In the genomic region with DNA sequence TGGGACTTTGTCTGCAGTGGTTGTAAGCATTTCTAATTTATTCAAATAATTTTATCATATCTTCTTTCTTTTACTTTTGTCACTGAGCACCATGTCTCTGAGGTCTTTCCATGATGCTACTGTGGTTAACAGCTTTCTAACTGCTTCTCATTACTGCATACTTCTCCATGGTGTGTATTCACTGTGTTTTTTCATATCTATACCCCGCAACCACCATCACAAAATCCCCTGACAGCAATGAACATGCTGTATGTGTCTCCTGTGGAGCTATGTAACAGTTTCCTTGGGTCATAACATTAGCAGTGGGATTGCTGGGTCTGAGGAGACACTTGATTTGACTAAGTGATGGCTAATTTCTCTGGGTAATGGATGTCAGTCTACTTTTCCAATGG, we compare ENCODE assay signal across 23 cellular contexts. TPM values are rescaled to one million over a fixed set of nuclear protein-coding genes. Genes with fewer than 3 reads are reported as not detected.
DNase-seq lines count a peak whose midpoint lies in the region; ATAC-seq, FAIRE-seq and TF ChIP-seq lines count a peak whose summit lies in the region.
"Had no signal": no experiment of that assay in that cellular context is flagged by ENCODE, and none has a peak within 500 bp of the region (broad histone marks: within the 10 kb centered on the region; RNA-seq: fewer than 3 reads in every experiment).

No MANE protein-coding gene starts in this region.

- peak overlapping the region; percentile 11 to 26 for H2BK12ac ChIP-seq in mesenchymal stem cell (ENCODE audit: low read length in 2 of 2)

- no peaks in the 10 kb centered on the region for H3K36me3 ChIP-seq in CD8-positive, alpha-beta memory T cell (ENCODE audit: insufficient read depth, low read length)
- H3K36me3 ChIP-seq in mesenchymal stem cell (ENCODE audit: control insufficient read depth in 1 of 2, insufficient read depth in 2 of 2, low read depth in 1 of 2, low read length in 2 of 2) = no peaks in the 10 kb centered on the region
- H3K36me3 ChIP-seq: ovary, right atrium auricular region, stomach, tibial nerve had no signal

- POLR2A ChIA-PET in CD8-positive, alpha-beta memory T cell (lab: Charles Lee) = no interaction called here

- no peaks in the 10 kb centered on the region for H3K27me3 ChIP-seq in CD8-positive, alpha-beta memory T cell (ENCODE audit: insufficient read depth, low read length, poor library complexity, severe bottlenecking)
- peaks cover 9 to 16% of the 10 kb centered on the region in 2 experiments for H3K27me3 ChIP-seq in mesenchymal stem cell (ENCODE audit: control insufficient read depth in 1 of 2, insufficient read depth in 1 of 2, low read length in 2 of 2)
- H3K27me3 ChIP-seq: dorsolateral prefrontal cortex, ovary, right atrium auricular region, stomach, tibial nerve had no signal

- H3K27ac Mint-ChIP-seq in CD8-positive, alpha-beta memory T cell = peak overlapping the region; percentile 8 to 89 (median 49)
- H3K27ac Mint-ChIP-seq in HFFc6 = no peak overlapping the region
- H3K27ac Mint-ChIP-seq: activated naive CD4-positive, alpha-beta T cell treated with anti-CD3 and anti-CD28 coated beads, Interleukin-2, amount 10 ng/mL, durations not matched to agents 7 days and 5 days; CD4-positive, CD25-positive, alpha-beta regulatory T cell; nephron progenitor cell; T-helper 17 cell had no signal

- H3K4me1 Mint-ChIP-seq in CD8-positive, alpha-beta memory T cell = peaks cover 12 to 21% (median 18%) of the 10 kb centered on the region in 3 donors
- peaks cover 20% of the 10 kb centered on the region for H3K4me1 Mint-ChIP-seq in HFFc6 (ENCODE audit: low read depth)
- H3K4me1 Mint-ChIP-seq: activated naive CD4-positive, alpha-beta T cell treated with anti-CD3 and anti-CD28 coated beads, Interleukin-2, amount 10 ng/mL, durations not matched to agents 7 days and 5 days had no signal

- no peak overlapping the region for H2AK5ac ChIP-seq in mesenchymal stem cell (ENCODE audit: low read length, severe bottlenecking)

- no peaks in the 10 kb centered on the region for H3K4me1 ChIP-seq in CD8-positive, alpha-beta memory T cell (ENCODE audit: insufficient read depth, low read length)
- peaks cover 1% of the 10 kb centered on the region for H3K4me1 ChIP-seq in mesenchymal stem cell (ENCODE audit: control insufficient read depth, insufficient read depth, low read depth, low read length)
- H3K4me1 ChIP-seq: right atrium auricular region, tibial nerve had no signal

- H3K9me3 Mint-ChIP-seq in CD8-positive, alpha-beta memory T cell = no peaks in the 10 kb centered on the region
- H3K9me3 Mint-ChIP-seq in HFFc6 = no peaks in the 10 kb centered on the region
- H3K9me3 Mint-ChIP-seq: activated naive CD4-positive, alpha-beta T cell treated with anti-CD3 and anti-CD28 coated beads, Interleukin-2, amount 10 ng/mL, durations not matched to agents 7 days and 5 days had no signal

- no peak overlapping the region for H2BK5ac ChIP-seq in mesenchymal stem cell (ENCODE audit: low read depth, low read length, poor library complexity, severe bottlenecking)

- no peak overlapping the region for H3K27ac ChIP-seq in CD8-positive, alpha-beta memory T cell (ENCODE audit: low read depth, low read length)
- H3K27ac ChIP-seq in mesenchymal stem cell (ENCODE audit: low read length, poor library complexity, severe bottlenecking) = no peak overlapping the region
- H3K27ac ChIP-seq: dorsolateral prefrontal cortex, ovary, right atrium auricular region, SK-N-MC, stomach, tibial nerve had no signal

- ATAC-seq in HG03378 (IDR thresholded peaks at IDR 0.05; ENCODE audit: unreplicated experiment) (peak; percentile 45), HG02885 (IDR thresholded peaks at IDR 0.05; ENCODE audit: poor library complexity, unreplicated experiment) (no peak), GM18858 (IDR thresholded peaks at IDR 0.05; ENCODE audit: unreplicated experiment) (no peak)
- ATAC-seq: T-helper 17 cell had no signal

- no peak overlapping the region for H2BK15ac ChIP-seq in mesenchymal stem cell (ENCODE audit: low read depth, poor library complexity, severe bottlenecking)

- no peak overlapping the region for H3K9ac ChIP-seq in mesenchymal stem cell (ENCODE audit: low read length)

- H3K4me2 ChIP-seq in mesenchymal stem cell (ENCODE audit: low read length, poor library complexity, severe bottlenecking) = no peak overlapping the region

- H3K79me1 ChIP-seq in mesenchymal stem cell (replicated peaks; ENCODE audit: low read length, poor library complexity, severe bottlenecking) = no peaks in the 10 kb centered on the region

- H4K91ac ChIP-seq in mesenchymal stem cell (ENCODE audit: low read length) = no peak overlapping the region

- H3K4ac ChIP-seq in mesenchymal stem cell (ENCODE audit: low read depth in 1 of 2, low read length in 2 of 2) = no peak overlapping the region

- H3K14ac ChIP-seq in mesenchymal stem cell (ENCODE audit: low read length in 2 of 2) = no peak overlapping the region

- H3K23ac ChIP-seq in mesenchymal stem cell (ENCODE audit: low read length in 2 of 2) = no peak overlapping the region

- H4K8ac ChIP-seq in mesenchymal stem cell (ENCODE audit: low read length) = no peak overlapping the region

- H3K27me3 Mint-ChIP-seq in CD8-positive, alpha-beta memory T cell = no peaks in the 10 kb centered on the region
- peaks cover 54% of the 10 kb centered on the region for H3K27me3 Mint-ChIP-seq in HFFc6 (ENCODE audit: insufficient read depth)
- H3K27me3 Mint-ChIP-seq: CD4-positive, CD25-positive, alpha-beta regulatory T cell had no signal

- no peak for TF ChIP-seq CTCF in HFFc6 (IDR thresholded peaks at IDR 0.05)

- no peak overlapping the region for H3K18ac ChIP-seq in mesenchymal stem cell (ENCODE audit: low read depth in 1 of 2, low read length in 2 of 2)

- H3K36me3 Mint-ChIP-seq in CD8-positive, alpha-beta memory T cell = no peaks in the 10 kb centered on the region
- H3K36me3 Mint-ChIP-seq in HFFc6 (ENCODE audit: low read depth) = no peaks in the 10 kb centered on the region
- H3K36me3 Mint-ChIP-seq: activated naive CD4-positive, alpha-beta T cell treated with anti-CD3 and anti-CD28 coated beads, Interleukin-2, amount 10 ng/mL, durations not matched to agents 7 days and 5 days; CD4-positive, CD25-positive, alpha-beta regulatory T cell had no signal

- peak; percentile 26 for FAIRE-seq in GM18507 (lab: Jason Lieb, UNC)
- FAIRE-seq: endothelial cell of umbilical vein had no signal

- no peaks in the 10 kb centered on the region for H3K9me3 ChIP-seq in CD8-positive, alpha-beta memory T cell (ENCODE audit: low read length)
- no peaks in the 10 kb centered on the region for H3K9me3 ChIP-seq in mesenchymal stem cell (ENCODE audit: control insufficient read depth, low read length)
- H3K9me3 ChIP-seq: ovary, right atrium auricular region, stomach, tibial nerve had no signal

- DNase-seq in CD8-positive, alpha-beta memory T cell = peak in 1 of 5 donors; percentile 22
- DNase-seq in GM18507 (ENCODE audit: extremely low spot score, insufficient read length, low read depth) (no peak), mesenchymal stem cell (peak; percentile 8), HFFc6 (no peak)
- DNase-seq: activated naive CD4-positive, alpha-beta T cell treated with anti-CD3 and anti-CD28 coated beads, Interleukin-2, amount 10 ng/mL, durations not matched to agents 7 days and 5 days; CD4-positive, CD25-positive, alpha-beta regulatory T cell; central memory CD4-positive, alpha-beta T cell; dorsolateral prefrontal cortex; H7; NCI-H187; nephron progenitor cell; ovary; stimulated activated CD4-positive, alpha-beta T cell treated with anti-CD3 and anti-CD28 coated beads, Interleukin-12 subunit alpha, Interleukin-12 subunit beta, amount 100 ng/mL, for 4 hours; stimulated activated CD4-positive, alpha-beta T cell treated with anti-CD3 and anti-CD28 coated beads, Interleukin-4, amount 100 ng/mL, for 4 hours; stomach; T-helper 17 cell had no signal

- no peak overlapping the region for H2BK120ac ChIP-seq in mesenchymal stem cell (ENCODE audit: low read depth, low read length)

- H3K4me3 ChIP-seq in CD8-positive, alpha-beta memory T cell (ENCODE audit: low read length) = no peak overlapping the region
- H3K4me3 ChIP-seq in mesenchymal stem cell (ENCODE audit: insufficient read depth in 1 of 2, low read depth in 1 of 2, low read length in 2 of 2) = no peak overlapping the region
- H3K4me3 ChIP-seq: dorsolateral prefrontal cortex, ovary, right atrium auricular region, SK-N-MC, stomach, tibial nerve had no signal

- no peak overlapping the region for H3K4me3 Mint-ChIP-seq in CD8-positive, alpha-beta memory T cell
- H3K4me3 Mint-ChIP-seq in HFFc6 = no peak overlapping the region
- H3K4me3 Mint-ChIP-seq: activated naive CD4-positive, alpha-beta T cell treated with anti-CD3 and anti-CD28 coated beads, Interleukin-2, amount 10 ng/mL, durations not matched to agents 7 days and 5 days; CD4-positive, CD25-positive, alpha-beta regulatory T cell; nephron progenitor cell; T-helper 17 cell had no signal

- CTCF ChIA-PET in CD8-positive, alpha-beta memory T cell (lab: Charles Lee) = no interaction called here

- no CpG with 5 or more reads among the region's 1 CpG for WGBS in mesenchymal stem cell

- H2AFZ ChIP-seq in mesenchymal stem cell (ENCODE audit: low read depth, low read length) = no peak overlapping the region

RNA-seq across cellular contexts. Expression of a gene that starts 29.2 kb away (rescaled TPM):
- 10 to 100 TPM; 47.8 to 51.5 TPM for total RNA-seq in CD8-positive, alpha-beta memory T cell
- 76.8 TPM for polyA plus RNA-seq in CD8-positive, alpha-beta memory T cell
- polyA plus RNA-seq in mesenchymal stem cell (2013, experiment 1 of 2) = 17.4 TPM
- polyA plus RNA-seq in mesenchymal stem cell (2013, experiment 2 of 2) = 16.4 TPM
- total RNA-seq in HFFc6 (2021; fragmentation: NEBNext Ultra II Directional; extraction: Animal tissue kit (Norgen Biotek cat#: 25700)) = 1 to 10 TPM; 2.4 to 4.3 (median 3.8) TPM

Comparison
In these comparisons a context has a peak if more than half of its experiments do, and no peak if none do; other contexts are left out.
1. RNA of a gene that starts 29.2 kb away (total RNA-seq): 47.8 to 51.5 TPM in CD8-positive, alpha-beta memory T cell; 2.4 to 4.3 TPM in HFFc6; every median in the first group is over 4 times any median in the second.